In genomic region chr1:94757931-94758330, GRCh38 we compare ENCODE assay signal across 1 cellular context.
TF ChIP-seq lines count a peak whose summit lies in the region.

No MANE protein-coding gene starts in this region.

TF ChIP-seq in HepG2, 621 proteins besides CTCF, POLR2A, EP300 and RAD21 (continued from another document):
- no peak for TF ChIP-seq SOX6 (IDR thresholded peaks at IDR 0.05)
- TF ChIP-seq SOX6 (CRISPR knock-in tag; IDR thresholded peaks at IDR 0.05) = peak; percentile 40; the same call in 1 of the 2 replicates
- TF ChIP-seq FOXA1 (IDR thresholded peaks at IDR 0.05) = no peak
- peak; percentile 53 for TF ChIP-seq FOXA1 (CRISPR knock-in tag; IDR thresholded peaks at IDR 0.05)
- TF ChIP-seq ZNF543 (CRISPR knock-in tag; IDR thresholded peaks at IDR 0.05) = no peak
- TF ChIP-seq RARA (CRISPR knock-in tag; IDR thresholded peaks at IDR 0.05) = peak; percentile 38; the same call in 1 of the 2 replicates
- no peak for TF ChIP-seq FOXP1 (IDR thresholded peaks at IDR 0.05)
- peak; percentile 12; the same call in 1 of the 2 replicates for TF ChIP-seq FOXP1 (CRISPR knock-in tag; IDR thresholded peaks at IDR 0.05)
- TF ChIP-seq SOX13 (IDR thresholded peaks at IDR 0.05) = no peak
- TF ChIP-seq SOX13 (CRISPR knock-in tag; conservative IDR thresholded peaks at IDR 0.05 in 1 of 2, IDR thresholded peaks at IDR 0.05 in 1 of 2) = peak in 1 of 2 experiments; percentile 47; a peak in 1 of 4 replicates
- TF ChIP-seq THRA (CRISPR knock-in tag; IDR thresholded peaks at IDR 0.05; ENCODE audit: borderline replicate concordance) = 0 out of 2 replicates have a peak, but pooled peaks have one; percentile 23
- TF ChIP-seq FOXA3 (CRISPR knock-in tag; IDR thresholded peaks at IDR 0.05) = peak; percentile 16; the same call in 1 of the 2 replicates
- no peak for TF ChIP-seq ZBTB34 (CRISPR knock-in tag; IDR thresholded peaks at IDR 0.05)
TF ChIP-seq in HepG2: peak in this region for 11.
